Comparison of ENCODE assay signal across 11 cellular contexts in the genomic region with DNA sequence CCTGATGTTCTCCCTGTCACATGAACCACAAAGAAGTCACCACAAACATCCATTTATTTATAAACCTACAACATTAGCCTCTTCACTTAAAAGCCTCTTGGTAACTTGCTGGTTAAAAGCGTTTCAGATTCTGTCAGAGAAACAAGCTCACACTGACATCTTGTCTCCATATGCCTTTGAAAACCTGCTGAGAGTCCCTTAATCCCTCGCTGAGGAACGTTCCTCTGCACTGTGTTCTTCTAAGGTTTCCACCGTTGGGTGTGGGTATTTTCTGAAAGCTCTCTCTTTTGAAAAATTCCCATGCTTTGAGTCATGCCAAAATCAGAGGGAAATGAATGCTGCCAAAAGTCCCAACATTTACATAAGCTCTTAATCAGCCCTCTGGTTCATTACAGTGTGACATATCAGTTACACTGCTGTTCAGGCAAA.
A peak's percentile ranks its signal among the peaks of the same experiment; 100 is the strongest.
DNase-seq lines count a peak whose midpoint lies in the region; ATAC-seq, FAIRE-seq and TF ChIP-seq lines count a peak whose summit lies in the region.
"Had no signal": no experiment of that assay in that cellular context is flagged by ENCODE, and none has a peak within 500 bp of the region (broad histone marks: within the 10 kb centered on the region; RNA-seq: fewer than 3 reads in every experiment).

No MANE protein-coding gene starts in this region.

- no TSS peak for BruUV-seq in OCI-LY7 (replicated peaks; lab: Mats Ljungman, UMichigan)

- DNase-seq in AG08395 (ENCODE audit: low spot score), result peak; percentile 78
- peak; percentile 92 for DNase-seq in astrocyte of the spinal cord (ENCODE audit: low read depth, low spot score)
- no peak for DNase-seq in kidney
- no peak for DNase-seq in T-helper 17 cell
- no peak for DNase-seq in OCI-LY7 (ENCODE audit: low spot score)
- DNase-seq: central memory CD4-positive, alpha-beta T cell; right lobe of liver; SIG-M5 had no signal

- no peak overlapping the region for H3K4me3 Mint-ChIP-seq in T-helper 17 cell

- no peak overlapping the region for H3K4me2 ChIP-seq in OCI-LY7 (ENCODE audit: low read length)

- H3K27ac ChIP-seq in kidney (ENCODE audit: low read depth in 2 of 2, low read length in 2 of 2) (peak overlapping the region; percentile 23 to 30), OCI-LY7 (ENCODE audit: low read depth, low read length, poor library complexity, severe bottlenecking) (no peak overlapping the region)
- H3K27ac ChIP-seq: right lobe of liver had no signal

- intact Hi-C loops in kidney (cut with DNase I), result no loop called here
- intact Hi-C loops in OCI-LY7 (cut with micrococcal nuclease; ENCODE audit: unreplicated experiment), result no loop called here

- peaks cover 60% of the 10 kb centered on the region for H3K27me3 Mint-ChIP-seq in T-helper 17 cell

- H3K4me1 Mint-ChIP-seq in T-helper 17 cell, result no peaks in the 10 kb centered on the region

- H4K20me1 ChIP-seq in OCI-LY7 (ENCODE audit: insufficient read depth, low read length), result no peaks in the 10 kb centered on the region

- TF ChIP-seq CTCF in astrocyte of the spinal cord (IDR thresholded peaks at IDR 0.05; ENCODE audit: low read depth, low read length), result no peak
- no peak for TF ChIP-seq CTCF in kidney (IDR thresholded peaks at IDR 0.05; ENCODE audit: borderline replicate concordance, extremely low read depth, insufficient read depth)
- no peak for TF ChIP-seq CTCF in OCI-LY7 (conservative IDR thresholded peaks at IDR 0.05; ENCODE audit: low read length)

- POLR2A ChIA-PET in OCI-LY7 (lab: Charles Lee), result interaction anchor here (0.6 to 1.2 kb wide), 6 partner anchors 11 to 182 kb away, joined by 3 to 4 read pairs (median 4); no protein-coding TSS in a partner anchor

- no peaks in the 10 kb centered on the region for H3K36me3 Mint-ChIP-seq in T-helper 17 cell (ENCODE audit: low read depth)

- no peak overlapping the region for H2AFZ ChIP-seq in OCI-LY7 (ENCODE audit: low read length)

- H3K4me1 ChIP-seq in kidney (ENCODE audit: control insufficient read depth in 1 of 2, insufficient read depth in 1 of 2, low read depth in 1 of 2, low read length in 2 of 2) (peaks cover 24 to 49% of the 10 kb centered on the region in 2 donors), OCI-LY7 (ENCODE audit: insufficient read depth, low read length, poor library complexity, severe bottlenecking) (no peaks in the 10 kb centered on the region)
- H3K4me1 ChIP-seq: right lobe of liver had no signal

- H3K9ac ChIP-seq in kidney (ENCODE audit: low read length in 2 of 2), result peak overlapping the region; percentile 38 to 53

- H3K4me3 ChIP-seq in astrocyte of the spinal cord (ENCODE audit: low read depth, low read length), result no peak overlapping the region
- H3K4me3 ChIP-seq in kidney (ENCODE audit: low read length in 2 of 2), result no peak overlapping the region
- no peak overlapping the region for H3K4me3 ChIP-seq in OCI-LY7 (ENCODE audit: low read depth, low read length, poor library complexity, severe bottlenecking)
- H3K4me3 ChIP-seq: right lobe of liver had no signal

- ATAC-seq in HG03432 (IDR thresholded peaks at IDR 0.05; ENCODE audit: unreplicated experiment) (peak; percentile 31), T-helper 17 cell (no peak), HG03520 (IDR thresholded peaks at IDR 0.05; ENCODE audit: unreplicated experiment) (no peak), GM19035 (IDR thresholded peaks at IDR 0.05; ENCODE audit: unreplicated experiment) (no peak)

- in situ Hi-C loops in astrocyte of the spinal cord (cut with HindIII; ENCODE audit: low sequenced_read_pairs), result no loop called here

- H3K27ac Mint-ChIP-seq in T-helper 17 cell, result no peak overlapping the region

- no peaks in the 10 kb centered on the region for H3K79me2 ChIP-seq in OCI-LY7 (ENCODE audit: insufficient read depth, low read depth, low read length)

- no peaks in the 10 kb centered on the region for H3K9me2 ChIP-seq in OCI-LY7 (ENCODE audit: insufficient read depth, low read length)

- CTCF ChIA-PET in OCI-LY7 (lab: Charles Lee; ENCODE audit: unreplicated experiment), result no interaction called here

- H3K9me3 ChIP-seq in kidney (ENCODE audit: control insufficient read depth in 1 of 2, low read length in 2 of 2) (no peaks in the 10 kb centered on the region), T-helper 17 cell (ENCODE audit: control insufficient read depth, low read length, poor library complexity, severe bottlenecking) (no peaks in the 10 kb centered on the region), OCI-LY7 (ENCODE audit: low read length) (no peaks in the 10 kb centered on the region)
- H3K9me3 ChIP-seq: right lobe of liver had no signal

- no peaks in the 10 kb centered on the region for H3K36me3 ChIP-seq in kidney (ENCODE audit: control insufficient read depth in 1 of 2, insufficient read depth in 2 of 2, low read length in 2 of 2)
- H3K36me3 ChIP-seq in OCI-LY7 (ENCODE audit: insufficient read depth, low read length), result no peaks in the 10 kb centered on the region
- H3K36me3 ChIP-seq: right lobe of liver had no signal

- FAIRE-seq in kidney (lab: Jason Lieb, UNC), result no peak

Comparison
In these comparisons a context has a peak if more than half of its experiments do, and no peak if none do; other contexts are left out.
1. DNase-seq: peak in AG08395 (single experiment) and astrocyte of the spinal cord (single experiment); none in kidney (single experiment), T-helper 17 cell (0 of 3) and OCI-LY7 (single experiment).